Comparison of ENCODE assay signal across 17 cellular contexts in the genomic region with DNA sequence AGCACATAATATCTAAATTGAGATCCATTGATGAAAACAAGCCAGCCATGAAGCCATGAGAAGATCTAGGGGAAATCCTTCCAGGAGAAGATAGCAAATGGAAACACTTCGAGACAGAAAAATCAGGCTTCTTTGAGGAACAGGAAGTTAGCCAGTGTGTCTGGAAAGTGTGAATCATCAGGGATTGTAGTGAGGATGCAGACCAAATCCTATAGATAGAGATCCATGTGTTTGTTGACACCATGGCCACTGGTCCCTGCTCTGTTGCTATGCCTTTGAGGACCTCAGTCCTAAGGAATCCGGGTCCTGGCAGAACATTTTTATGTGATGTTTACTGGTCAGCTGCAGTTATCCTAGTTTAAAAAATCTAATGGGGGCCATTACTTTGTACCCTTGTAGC.
DNase-seq lines count a peak whose midpoint lies in the region; ATAC-seq and TF ChIP-seq lines count a peak whose summit lies in the region.
"Had no signal": no experiment of that assay in that cellular context is flagged by ENCODE, and none has a peak within 500 bp of the region (broad histone marks: within the 10 kb centered on the region; RNA-seq: fewer than 3 reads in every experiment).

No MANE protein-coding gene starts in this region.

- TF ChIP-seq CTCF in fibroblast of mammary gland (conservative IDR thresholded peaks at IDR 0.05; ENCODE audit: control insufficient read depth, insufficient read depth, low read depth, low read length) = no peak

- H3K4me3 ChIP-seq in fibroblast of mammary gland (ENCODE audit: control insufficient read depth, low read depth, low read length) = no peak overlapping the region
- H3K4me3 ChIP-seq: heart left ventricle, sigmoid colon, SK-N-MC had no signal

- DNase-seq in DMS53 (lab: John Stamatoyannopoulos, UW) (peak; percentile 30), DMS53 treated with DMSO at 0.1 percent for 48 hours (lab: John Stamatoyannopoulos, UW; ENCODE audit: unreplicated experiment) (no peak), RKO (ENCODE audit: low spot score) (peak; percentile 64), fibroblast of mammary gland (ENCODE audit: low read depth) (peak; percentile 33), NCI-H1092 (lab: John Stamatoyannopoulos, UW) (no peak)
- DNase-seq in activated naive CD4-positive, alpha-beta T cell treated with Interleukin-2 at 50 U/mL for 16 hours = no peak
- DNase-seq: activated CD4-positive, alpha-beta T cell treated with anti-CD3 and anti-CD28 coated beads, Interleukin-2, amount 50 U/mL, for 4 hours; activated naive CD8-positive, alpha-beta T cell treated with anti-CD3 and anti-CD28 coated beads, Interleukin-2, amount 10 ng/mL, durations not matched to agents 7 days and 5 days; activated T-cell treated with anti-CD3 and anti-CD28 coated beads, Interleukin-2, amount 50 U/mL, for 4 hours; CD4-positive, CD25-positive, alpha-beta regulatory T cell; H7; heart left ventricle; sigmoid colon; stimulated activated CD4-positive, alpha-beta T cell treated with anti-CD3 and anti-CD28 coated beads, Interleukin-4, amount 100 ng/mL, for 1 hour had no signal

- ATAC-seq in HG03159 (IDR thresholded peaks at IDR 0.05; ENCODE audit: unreplicated experiment) (no peak), HG03097 (IDR thresholded peaks at IDR 0.05; ENCODE audit: low FRiP score, unreplicated experiment) (no peak)
- ATAC-seq: activated T-cell treated with anti-CD3 and anti-CD28 coated beads, Interleukin-2, amount 50 U/mL, for 4 hours; heart left ventricle had no signal

Comparison
In these comparisons a context has a peak if more than half of its experiments do, and no peak if none do; other contexts are left out.
1. DNase-seq: peak in DMS53 (single experiment), RKO (single experiment) and fibroblast of mammary gland (single experiment); none in DMS53 treated with DMSO at 0.1 percent for 48 hours (single experiment), activated naive CD4-positive, alpha-beta T cell treated with Interleukin-2 at 50 U/mL for 16 hours (single experiment) and NCI-H1092 (single experiment).